22 cellular contexts compared by ENCODE assay signal in the genomic region with DNA sequence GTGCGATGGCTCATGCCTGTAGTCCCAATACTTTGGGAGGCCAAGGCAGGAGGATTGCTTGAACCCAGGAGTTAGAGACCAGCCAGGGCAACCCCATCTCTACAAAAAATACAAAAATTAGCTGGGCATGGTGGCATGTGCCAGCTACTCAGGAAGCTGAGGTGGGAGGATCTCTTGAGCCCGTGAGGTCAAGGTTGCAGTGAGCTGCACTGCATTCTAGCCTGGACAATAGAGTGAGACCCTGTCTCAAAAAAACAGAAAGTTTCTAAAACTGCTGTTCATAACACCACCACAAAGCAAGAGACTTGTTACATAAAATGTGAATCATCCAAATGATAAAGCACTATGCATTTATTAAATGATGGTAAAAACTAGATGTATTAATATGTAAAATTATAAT. TPM values are rescaled to one million over a fixed set of nuclear protein-coding genes. Genes with fewer than 3 reads are reported as not detected.
DNase-seq lines count a peak whose midpoint lies in the region; ATAC-seq, FAIRE-seq and TF ChIP-seq lines count a peak whose summit lies in the region.
"Had no signal": no experiment of that assay in that cellular context is flagged by ENCODE, and none has a peak within 500 bp of the region (broad histone marks: within the 10 kb centered on the region; RNA-seq: fewer than 3 reads in every experiment).

No MANE protein-coding gene starts in this region.

- intact Hi-C loops in PC-3 (cut with micrococcal nuclease), result loop anchor here (5.0 kb wide), 1 partner anchor 196 kb away; no protein-coding TSS in a partner anchor
- intact Hi-C loops in lower lobe of right lung (cut with DNase I), result no loop called here

- H3K79me2 ChIP-seq in PC-3 (ENCODE audit: low read length) (no peaks in the 10 kb centered on the region), hepatocyte (peaks cover 83% of the 10 kb centered on the region)

- no peak overlapping the region for H3K4me3 ChIP-seq in A549
- H3K4me3 ChIP-seq in PC-3 (ENCODE audit: low read length), result no peak overlapping the region
- no peak overlapping the region for H3K4me3 ChIP-seq in hepatocyte
- no peak overlapping the region for H3K4me3 ChIP-seq in lower lobe of right lung
- H3K4me3 ChIP-seq: BLaER1, GM23338 had no signal

- no peak overlapping the region for H3K9ac ChIP-seq in PC-3 (ENCODE audit: low read length)
- H3K9ac ChIP-seq: BLaER1 had no signal

- ATAC-seq in A549 (no peak), PC-3 (no peak), lower lobe of right lung (no peak)
- ATAC-seq: CD8-positive, alpha-beta T cell; GM23338; HCT116 had no signal

- H3K36me3 ChIP-seq in PC-3 (ENCODE audit: low read depth, low read length) (no peaks in the 10 kb centered on the region), hepatocyte (replicated peaks; ENCODE audit: insufficient read depth, low read depth) (no peaks in the 10 kb centered on the region), lower lobe of right lung (no peaks in the 10 kb centered on the region)
- H3K36me3 ChIP-seq: BLaER1 had no signal

- DNase-seq in A549 (ENCODE audit: low read depth in 1 of 2, low spot score in 1 of 2), result no peak
- no peak for DNase-seq in PC-3
- no peak for DNase-seq in hepatocyte (ENCODE audit: low spot score)
- no peak for DNase-seq in G401 (ENCODE audit: low spot score)
- no peak for DNase-seq in SK-N-DZ (ENCODE audit: low spot score)
- no peak for DNase-seq in lower lobe of right lung
- no peak for DNase-seq in pons (ENCODE audit: low spot score)
- DNase-seq: 8988T; Caco-2; CD4-positive, CD25-positive, alpha-beta regulatory T cell; CD8-positive, alpha-beta T cell; DMS153; DND-41; GF-D8; H9 had no signal

- H3F3A ChIP-seq in PC-3 (ENCODE audit: low read length, unreplicated experiment), result peaks cover 6% of the 10 kb centered on the region

- H3K4me1 ChIP-seq in A549 (peaks cover 85% of the 10 kb centered on the region), PC-3 (ENCODE audit: insufficient read depth, low read length) (peaks cover 28% of the 10 kb centered on the region), hepatocyte (ENCODE audit: insufficient read depth) (peaks cover 25% of the 10 kb centered on the region), lower lobe of right lung (no peaks in the 10 kb centered on the region)
- H3K4me1 ChIP-seq: BLaER1 had no signal

- H3K9me2 ChIP-seq in PC-3 (replicated peaks; ENCODE audit: low read length), result no peaks in the 10 kb centered on the region
- H3K9me2 ChIP-seq in hepatocyte (replicated peaks; ENCODE audit: insufficient read depth), result no peaks in the 10 kb centered on the region

- WGBS in A549 (ENCODE audit: missing lambda C conversion rate), result 90% methylated on average over 2 of the region's 2 CpGs
- WGBS in hepatocyte (ENCODE audit: low lambda C conversion rate, missing lambda C conversion rate), result 96% methylated on average over 2 of the region's 2 CpGs

- TF ChIP-seq RAD21 in A549 (conservative IDR thresholded peaks at IDR 0.05 in 1 of 2, IDR thresholded peaks at IDR 0.05 in 1 of 2), result no peak

- H3K27ac ChIP-seq in A549 (peak overlapping the region; percentile 90 to 96), PC-3 (ENCODE audit: low read length) (peak overlapping the region; percentile 94), VCaP (peak overlapping the region; percentile 14; the same call in 1 of the 2 replicates), hepatocyte (peak overlapping the region; percentile 98), lower lobe of right lung (no peak overlapping the region)
- H3K27ac ChIP-seq: BLaER1, C4-2B had no signal

- TF ChIP-seq CTCF in A549 (IDR thresholded peaks at IDR 0.05) (no peak), PC-3 (conservative IDR thresholded peaks at IDR 0.05; ENCODE audit: low read depth, low read length) (no peak), VCaP (conservative IDR thresholded peaks at IDR 0.05) (no peak), hepatocyte (IDR thresholded peaks at IDR 0.05; ENCODE audit: poor library complexity) (no peak), lower lobe of right lung (IDR thresholded peaks at IDR 0.05) (no peak)

- CTCF ChIA-PET in A549 (lab: Yijun Ruan, JAX) (interaction anchor here (0.8 to 1.7 kb wide), 3 partner anchors 12 to 220 kb away, joined by 3 to 7 read pairs (median 4); no protein-coding TSS in a partner anchor), PC-3 (lab: Charles Lee) (no interaction called here)

- TF ChIP-seq EP300 in A549 (IDR thresholded peaks at IDR 0.05), result no peak

- H3K9me3 ChIP-seq in A549, result no peaks in the 10 kb centered on the region
- H3K9me3 ChIP-seq in PC-3 (ENCODE audit: low read length), result no peaks in the 10 kb centered on the region
- H3K9me3 ChIP-seq in hepatocyte (ENCODE audit: low read depth), result no peaks in the 10 kb centered on the region
- no peaks in the 10 kb centered on the region for H3K9me3 ChIP-seq in lower lobe of right lung
- H3K9me3 ChIP-seq: BLaER1, Caco-2 had no signal

- in situ Hi-C loops in G401 (cut with HindIII; ENCODE audit: low sequenced_read_pairs), result no loop called here

- H3K4me2 ChIP-seq in A549 (peak overlapping the region; percentile 76), PC-3 (ENCODE audit: low read length) (no peak overlapping the region), hepatocyte (peak overlapping the region; percentile 70)
- H3K4me2 ChIP-seq: BLaER1, GM23338 had no signal

- BruUV-seq in PC-3 (replicated peaks; lab: Mats Ljungman, UMichigan), result no TSS peak

- H2AFZ ChIP-seq in PC-3 (ENCODE audit: low read length), result no peak overlapping the region
- H2AFZ ChIP-seq in hepatocyte, result no peak overlapping the region
- H2AFZ ChIP-seq: GM23338 had no signal

- H4K20me1 ChIP-seq in PC-3 (ENCODE audit: low read length) (no peaks in the 10 kb centered on the region), hepatocyte (ENCODE audit: insufficient read depth, poor library complexity, severe bottlenecking) (no peaks in the 10 kb centered on the region)
- H4K20me1 ChIP-seq: BLaER1 had no signal

- FAIRE-seq in A549 (lab: Jason Lieb, UNC), result no peak
- FAIRE-seq: GM12891, GM18507 had no signal

- no peak for TF ChIP-seq POLR2A in A549 (IDR thresholded peaks at IDR 0.05; ENCODE audit: low read length)

- H3K27me3 ChIP-seq in PC-3 (ENCODE audit: low read length), result no peaks in the 10 kb centered on the region
- no peaks in the 10 kb centered on the region for H3K27me3 ChIP-seq in hepatocyte
- no peaks in the 10 kb centered on the region for H3K27me3 ChIP-seq in lower lobe of right lung (ENCODE audit: low read depth)
- H3K27me3 ChIP-seq: BLaER1 had no signal

- POLR2A ChIA-PET in A549 (lab: Yijun Ruan, JAX), result interaction anchor here (0.5 kb wide), 1 partner anchor 58 kb away, joined by 3 read pairs; no protein-coding TSS in a partner anchor
- POLR2A ChIA-PET in PC-3 (lab: Charles Lee; ENCODE audit: unreplicated experiment), result interaction anchor here (0.6 kb wide), 1 partner anchor 901 kb away, joined by 7 read pairs; no protein-coding TSS in a partner anchor

TF ChIP-seq in A549, 52 proteins besides CTCF, POLR2A, EP300 and RAD21:
- TF ChIP-seq CHD2 (IDR thresholded peaks at IDR 0.05; ENCODE audit: low read length, partially characterized antibody), result no peak
- TF ChIP-seq, protein P1, sequence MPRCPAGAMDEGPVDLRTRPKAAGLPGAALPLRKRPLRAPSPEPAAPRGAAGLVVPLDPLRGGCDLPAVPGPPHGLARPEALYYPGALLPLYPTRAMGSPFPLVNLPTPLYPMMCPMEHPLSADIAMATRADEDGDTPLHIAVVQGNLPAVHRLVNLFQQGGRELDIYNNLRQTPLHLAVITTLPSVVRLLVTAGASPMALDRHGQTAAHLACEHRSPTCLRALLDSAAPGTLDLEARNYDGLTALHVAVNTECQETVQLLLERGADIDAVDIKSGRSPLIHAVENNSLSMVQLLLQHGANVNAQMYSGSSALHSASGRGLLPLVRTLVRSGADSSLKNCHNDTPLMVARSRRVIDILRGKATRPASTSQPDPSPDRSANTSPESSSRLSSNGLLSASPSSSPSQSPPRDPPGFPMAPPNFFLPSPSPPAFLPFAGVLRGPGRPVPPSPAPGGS (IDR thresholded peaks at IDR 0.05), result no peak
- no peak for TF ChIP-seq CBX2 (IDR thresholded peaks at IDR 0.05; ENCODE audit: borderline replicate concordance, low read depth)
- TF ChIP-seq CBX8 (IDR thresholded peaks at IDR 0.05), result no peak
- TF ChIP-seq, protein P2, sequence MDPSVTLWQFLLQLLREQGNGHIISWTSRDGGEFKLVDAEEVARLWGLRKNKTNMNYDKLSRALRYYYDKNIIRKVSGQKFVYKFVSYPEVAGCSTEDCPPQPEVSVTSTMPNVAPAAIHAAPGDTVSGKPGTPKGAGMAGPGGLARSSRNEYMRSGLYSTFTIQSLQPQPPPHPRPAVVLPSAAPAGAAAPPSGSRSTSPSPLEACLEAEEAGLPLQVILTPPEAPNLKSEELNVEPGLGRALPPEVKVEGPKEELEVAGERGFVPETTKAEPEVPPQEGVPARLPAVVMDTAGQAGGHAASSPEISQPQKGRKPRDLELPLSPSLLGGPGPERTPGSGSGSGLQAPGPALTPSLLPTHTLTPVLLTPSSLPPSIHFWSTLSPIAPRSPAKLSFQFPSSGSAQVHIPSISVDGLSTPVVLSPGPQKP (IDR thresholded peaks at IDR 0.05; ENCODE audit: low read depth, low read length), result no peak
- no peak for TF ChIP-seq KDM1A (IDR thresholded peaks at IDR 0.05; ENCODE audit: low read depth)

RNA-seq across cellular contexts. Expression of a gene that starts 40.2 kb away (rescaled TPM):
- polyA plus RNA-seq in A549 (2011; rRNA removed) (33.1 and 35.9 TPM in 2 replicates), A549 (2017; fragmentation: RNase III; extraction: RNeasy Plus Mini Kit Qiagen cat#74134 plus additional on column Dnase treatment) (31.4 to 32.0 TPM (median 31.6 TPM) in 3 replicates), hepatocyte (4.6 and 6.0 TPM in 2 replicates)
- polyA plus RNA-seq in A549 (2012; cell fraction: cytosol; rRNA removed), result 20.9 and 23.7 TPM in 2 replicates
- polyA plus RNA-seq in A549 (2012; cell fraction: nucleus; rRNA removed), result 12.1 and 13.2 TPM in 2 replicates
- 6.8 and 7.7 TPM in 2 replicates for polyA minus RNA-seq in A549 (2011; rRNA and poly(A)+ RNA removed)
- total RNA-seq in PC-3 (2014; rRNA removed) (9.0 and 11.0 TPM in 2 replicates), hepatocyte (6.8 and 7.5 TPM in 2 replicates), lower lobe of right lung (4.5 TPM)
- 6.0 and 8.2 TPM in 2 replicates for total RNA-seq in G401 (2014; rRNA removed; shearing (Covaris generic))
- 21.9 and 31.6 TPM in 2 replicates for polyA plus RNA-seq in SK-N-DZ (2014; cell fraction: cytosol; rRNA removed)
- 15.9 and 22.8 TPM in 2 replicates for polyA plus RNA-seq in SK-N-DZ (2014; cell fraction: nucleus; rRNA removed)
